Comparison of ENCODE assay signal across 8 cellular contexts in genomic region chr11:63531074-63531792, GRCh38. TPM values are rescaled to one million over a fixed set of nuclear protein-coding genes. Genes with fewer than 3 reads are reported as not detected.
A peak's percentile ranks its signal among the peaks of the same experiment; 100 is the strongest.
DNase-seq lines count a peak whose midpoint lies in the region; ATAC-seq, FAIRE-seq and TF ChIP-seq lines count a peak whose summit lies in the region.
"Not testable (repeated sequence)": the region's sequence is repeated elsewhere in the genome, so short reads cannot be mapped to it uniquely, and the experiment has no call there.
"Had no signal": no experiment of that assay in that cellular context is flagged by ENCODE, and none has a peak within 500 bp of the region (broad histone marks: within the 10 kb centered on the region; RNA-seq: fewer than 3 reads in every experiment).

No MANE protein-coding gene starts in this region.

- WGBS in SK-N-SH (ENCODE audit: low lambda C conversion rate) = 40% methylated on average over 4 of the region's 6 CpGs

- not testable (repeated sequence) for H3K27ac ChIP-seq in SK-N-SH (ENCODE audit: low read depth in 2 of 2, low read length in 1 of 2)

- DNase-seq in H54 (ENCODE audit: insufficient read length, low spot score) (peak; percentile 28), HT1080 (ENCODE audit: low read depth) (peak; percentile 71), fibroblast of gingiva (ENCODE audit: low read depth) (peak; percentile 84), mucosa of descending colon (peak in 1 of 3 donors; percentile 52)
- not testable (repeated sequence) for DNase-seq in SK-N-SH
- DNase-seq in activated effector memory CD4-positive, alpha-beta T cell treated with anti-CD3 and anti-CD28 coated beads, Interleukin-2, amount 50 U/mL, for 16 hours = peak; percentile 79

- H3K4me1 ChIP-seq in SK-N-SH (ENCODE audit: control insufficient read depth in 1 of 2, insufficient read depth in 2 of 2, low read depth in 1 of 2, low read length in 1 of 2) = not testable (repeated sequence)
- H3K4me1 ChIP-seq in mucosa of descending colon (ENCODE audit: low read depth) = peaks cover 16% of the 10 kb centered on the region

- TF ChIP-seq CTCF in SK-N-SH (IDR thresholded peaks at IDR 0.05); mucosa of descending colon (IDR thresholded peaks at IDR 0.05): not testable (repeated sequence)

- H3K9ac ChIP-seq in SK-N-SH = not testable (repeated sequence)

- TF ChIP-seq RAD21 in SK-N-SH (IDR thresholded peaks at IDR 0.05; ENCODE audit: low read length) = not testable (repeated sequence)

- intact Hi-C loops in mucosa of descending colon (cut with DNase I, micrococcal nuclease) = not testable (repeated sequence)

- not testable (repeated sequence) for TF ChIP-seq EP300 in SK-N-SH (IDR thresholded peaks at IDR 0.05; ENCODE audit: borderline replicate concordance in 1 of 2, low read depth in 1 of 2, low read length in 1 of 2)

- not testable (repeated sequence) for TF ChIP-seq POLR2A in H54 (IDR thresholded peaks at IDR 0.05; ENCODE audit: low read depth, low read length)

- H3K9me3 ChIP-seq in SK-N-SH, mucosa of descending colon: not testable (repeated sequence)

- not testable (repeated sequence) for H3K27me3 ChIP-seq in SK-N-SH (ENCODE audit: insufficient read depth)

- not testable (repeated sequence) for H2AFZ ChIP-seq in SK-N-SH (ENCODE audit: low read depth)

- peak; percentile 76 for ATAC-seq in GM18498 (IDR thresholded peaks at IDR 0.05; ENCODE audit: unreplicated experiment)
- peak; percentile 88 for ATAC-seq in mucosa of descending colon

- H3F3A ChIP-seq in SK-N-SH (replicated peaks; ENCODE audit: insufficient read depth) = not testable (repeated sequence)

- H4K20me1 ChIP-seq in SK-N-SH (ENCODE audit: insufficient read depth) = not testable (repeated sequence)

- not testable (repeated sequence) for H3K9me2 ChIP-seq in SK-N-SH

- not testable (repeated sequence) for H3K79me2 ChIP-seq in SK-N-SH (ENCODE audit: insufficient read depth)

- FAIRE-seq in H54 (lab: Jason Lieb, UNC) = peak; percentile 27

- not testable (repeated sequence) for H3K36me3 ChIP-seq in SK-N-SH (replicated peaks in 1 of 2; ENCODE audit: control insufficient read depth in 1 of 2, insufficient read depth in 2 of 2, low read length in 1 of 2); mucosa of descending colon (ENCODE audit: low read depth)

- 0 out of 2 replicates have a peak overlapping the region, but pooled peaks have one; percentile 33 for H3K4me2 ChIP-seq in SK-N-SH

- CTCF ChIA-PET in SK-N-SH (lab: Yijun Ruan, JAX) = not testable (repeated sequence)

- POLR2A ChIA-PET in SK-N-SH (lab: Yijun Ruan, JAX) = not testable (repeated sequence)

- not testable (repeated sequence) for H3K4me3 ChIP-seq in SK-N-SH (ENCODE audit: low read depth in 2 of 2, low read length in 1 of 2); mucosa of descending colon

TF ChIP-seq in SK-N-SH, 30 proteins besides CTCF, POLR2A, EP300 and RAD21:
- TF ChIP-seq RXRA (IDR thresholded peaks at IDR 0.05; ENCODE audit: borderline replicate concordance, low read depth) (peak; percentile 66; the same call in 1 of the 2 replicates), NFIC (IDR thresholded peaks at IDR 0.05; ENCODE audit: borderline replicate concordance) (0 out of 2 replicates have a peak, but pooled peaks have one; percentile 22)
TF ChIP-seq in SK-N-SH: peak in this region for 2; not testable (repeated sequence) for 28.

RNA-seq across cellular contexts. Expression of gene PLAAT4, which starts 5.4 kb away (rescaled TPM):
- 0.11 and 0.20 TPM in 2 replicates for total RNA-seq in HT1080 (2014; rRNA removed; shearing (Covaris generic))
- 1.5 and 2.1 TPM in 2 replicates for polyA plus RNA-seq in HT1080 (2015; cell fraction: cytosol; rRNA removed)
- 1.3 and 1.9 TPM in 2 replicates for polyA plus RNA-seq in HT1080 (2015; cell fraction: nucleus; rRNA removed)
- polyA plus RNA-seq in SK-N-SH (2012; rRNA removed) = 4.6 and 5.6 TPM in 2 replicates
- 4.5 and 4.9 TPM in 2 replicates for polyA plus RNA-seq in SK-N-SH (2012; cell fraction: cytosol; rRNA removed)
- polyA plus RNA-seq in SK-N-SH (2012; cell fraction: nucleus; rRNA removed) = 1.8 and 2.1 TPM in 2 replicates
- 10 to 100 TPM; 57.0 to 99.0 (median 96.7) TPM for total RNA-seq in mucosa of descending colon

RNA-seq across cellular contexts. Expression of gene LGALS12, which starts 25.3 kb away (rescaled TPM):
- total RNA-seq in HT1080 (2014; rRNA removed; shearing (Covaris generic)) = not detected in 2 replicates
- 0.31 TPM in 1 of 2 replicates, not detected in the other for polyA plus RNA-seq in HT1080 (2015; cell fraction: cytosol; rRNA removed)
- 0.23 TPM in 1 of 2 replicates, not detected in the other for polyA plus RNA-seq in HT1080 (2015; cell fraction: nucleus; rRNA removed)
- not detected in 2 replicates for polyA plus RNA-seq in SK-N-SH (2012; rRNA removed)
- polyA plus RNA-seq in SK-N-SH (2012; cell fraction: cytosol; rRNA removed) = not detected in 2 replicates
- not detected in 2 replicates for polyA plus RNA-seq in SK-N-SH (2012; cell fraction: nucleus; rRNA removed)
- total RNA-seq in mucosa of descending colon = under 1 TPM; 0.26 to 0.32 (median 0.29) TPM

RNA-seq across cellular contexts. Expression of gene PLAAT2, which starts 31.9 kb away (rescaled TPM):
- not detected in 2 replicates for total RNA-seq in HT1080 (2014; rRNA removed; shearing (Covaris generic))
- polyA plus RNA-seq in HT1080 (2015; cell fraction: cytosol; rRNA removed) = 0.12 and 0.14 TPM in 2 replicates
- 0.28 TPM in 1 of 2 replicates, not detected in the other for polyA plus RNA-seq in HT1080 (2015; cell fraction: nucleus; rRNA removed)
- 0.19 and 0.53 TPM in 2 replicates for polyA plus RNA-seq in SK-N-SH (2012; rRNA removed)
- polyA plus RNA-seq in SK-N-SH (2012; cell fraction: cytosol; rRNA removed) = 0.05 and 0.16 TPM in 2 replicates
- 1.3 and 1.4 TPM in 2 replicates for polyA plus RNA-seq in SK-N-SH (2012; cell fraction: nucleus; rRNA removed)
- 100 to 1,000 TPM in 1 of 3 donors, 10 to 100 TPM in 2; 44.3 to 238 (median 62.8) TPM for total RNA-seq in mucosa of descending colon
- total RNA-seq: urinary bladder had no signal
- polyA plus RNA-seq: urinary bladder had no signal

RNA-seq across cellular contexts. Expression of gene PLAAT5, which starts 40.3 kb away (rescaled TPM):
- total RNA-seq in HT1080 (2014; rRNA removed; shearing (Covaris generic)) = not detected in 2 replicates
- polyA plus RNA-seq in HT1080 (2015; cell fraction: cytosol; rRNA removed) = not detected in 2 replicates
- polyA plus RNA-seq in HT1080 (2015; cell fraction: nucleus; rRNA removed) = not detected in 2 replicates
- not detected in 2 replicates for polyA plus RNA-seq in SK-N-SH (2012; rRNA removed)
- not detected in 2 replicates for polyA plus RNA-seq in SK-N-SH (2012; cell fraction: cytosol; rRNA removed)
- not detected in 2 replicates for polyA plus RNA-seq in SK-N-SH (2012; cell fraction: nucleus; rRNA removed)
- total RNA-seq in mucosa of descending colon = 1 to 10 TPM in 2 of 3 donors, under 1 TPM in 1; 0.20 to 5.6 (median 1.3) TPM

Comparison
In these comparisons a context has a peak if more than half of its experiments do, and no peak if none do; other contexts are left out.
1. RNA of gene PLAAT4, which starts 5.4 kb away (total RNA-seq): 57.0 to 99.0 TPM in mucosa of descending colon; 0.11 to 0.20 TPM in HT1080; every median in the first group is over 10 times any median in the second.
2. RNA of gene PLAAT2, which starts 31.9 kb away (total RNA-seq): 44.3 to 238 TPM in mucosa of descending colon; not detected in HT1080; every median in the first group is over 10 times any median in the second.